ENCODE assay signal across 21 cellular contexts in the genomic region with DNA sequence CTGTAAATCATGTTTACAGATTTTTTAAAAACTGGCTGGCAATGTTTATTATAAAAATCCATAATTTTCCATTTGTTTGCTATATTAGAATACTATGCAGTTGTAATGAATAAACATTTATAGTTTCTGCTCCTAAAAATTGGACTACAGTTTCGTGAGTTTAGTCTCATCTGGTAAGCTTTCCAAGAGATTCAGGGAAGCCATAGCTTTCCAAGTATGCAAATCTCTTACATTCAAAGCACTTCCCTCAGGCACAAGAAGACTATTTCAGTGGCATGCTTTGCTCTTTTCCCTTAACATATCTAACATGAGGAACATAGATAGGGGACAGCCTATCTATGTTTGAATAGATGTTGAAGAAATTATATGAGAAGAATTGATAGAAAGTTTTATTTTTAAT.
A peak's percentile ranks its signal among the peaks of the same experiment; 100 is the strongest.
DNase-seq lines count a peak whose midpoint lies in the region; ATAC-seq and TF ChIP-seq lines count a peak whose summit lies in the region.
"Had no signal": no experiment of that assay in that cellular context is flagged by ENCODE, and none has a peak within 500 bp of the region (broad histone marks: within the 10 kb centered on the region; RNA-seq: fewer than 3 reads in every experiment).

No MANE protein-coding gene starts in this region.

- WGBS in mesendoderm (ENCODE audit: extremely low coverage, insufficient coverage, low lambda C conversion rate), result no CpG with 5 or more reads among the region's 1 CpG

- DNase-seq in left ventricle myocardium inferior, result no peak
- DNase-seq in Right ventricle myocardium inferior (ENCODE audit: missing footprints), result no peak
- peak; percentile 30 for DNase-seq in astrocyte of the hippocampus (ENCODE audit: low read depth, low spot score)
- peak; percentile 61 for DNase-seq in mesendoderm
- no peak for DNase-seq in tibial artery
- DNase-seq in DMS79 treated with DMSO at 0.1 percent for 48 hours (lab: John Stamatoyannopoulos, UW), result no peak
- DNase-seq in GM13976 (ENCODE audit: low spot score), result no peak
- no peak for DNase-seq in hepatic stellate cell (ENCODE audit: low spot score)
- DNase-seq: activated CD4-positive, alpha-beta T cell treated with anti-CD3 and anti-CD28 coated beads, Interleukin-2, amount 50 U/mL, for 1 hour; activated CD8-positive, alpha-beta memory T cell treated with anti-CD3 and anti-CD28 coated beads, Interleukin-2, amount 50 U/mL, for 4 hours; activated naive CD8-positive, alpha-beta T cell treated with anti-CD3 and anti-CD28 coated beads, Interleukin-2, amount 50 U/mL, for 24 hours; C1 segment of cervical spinal cord; foreskin melanocyte; hypothalamus; NCI-H1436; NCI-H69; SIG-M5; stimulated activated CD4-positive, alpha-beta T cell treated with anti-CD3 and anti-CD28 coated beads, Interleukin-12 subunit alpha, Interleukin-12 subunit beta, amount 100 ng/mL, for 4 hours; T-helper 17 cell had no signal

- H3K9me3 ChIP-seq in left ventricle myocardium inferior (replicated peaks) (no peaks in the 10 kb centered on the region), tibial artery (no peaks in the 10 kb centered on the region)
- H3K9me3 ChIP-seq: vagina had no signal

- no peak overlapping the region for H2BK120ac ChIP-seq in mesendoderm (ENCODE audit: low read depth, low read length)

- H3K36me3 ChIP-seq in left ventricle myocardium inferior (no peaks in the 10 kb centered on the region), mesendoderm (ENCODE audit: control insufficient read depth, insufficient read depth, low read length) (no peaks in the 10 kb centered on the region), tibial artery (no peaks in the 10 kb centered on the region)
- H3K36me3 ChIP-seq: vagina had no signal

- no peak overlapping the region for H4K8ac ChIP-seq in mesendoderm (ENCODE audit: low read depth, low read length)

- H3K56ac ChIP-seq in mesendoderm (ENCODE audit: low read length), result no peak overlapping the region

- H3K4me2 ChIP-seq in mesendoderm (ENCODE audit: low read length), result no peak overlapping the region

- H3K4ac ChIP-seq in mesendoderm (ENCODE audit: low read depth, low read length), result no peak overlapping the region

- H2AK5ac ChIP-seq in mesendoderm (ENCODE audit: low read length), result no peak overlapping the region

- H3K23ac ChIP-seq in mesendoderm (ENCODE audit: low read length), result no peak overlapping the region

- no peak overlapping the region for H2BK15ac ChIP-seq in mesendoderm (replicated peaks; ENCODE audit: low read depth)

- H3K9ac ChIP-seq in mesendoderm (ENCODE audit: low read length), result no peak overlapping the region

- no peak overlapping the region for H3K18ac ChIP-seq in mesendoderm (ENCODE audit: low read length)

- no peak for ATAC-seq in Right ventricle myocardium inferior
- ATAC-seq: activated naive CD8-positive, alpha-beta T cell treated with anti-CD3 and anti-CD28 coated beads, Interleukin-2, amount 50 U/mL, for 24 hours; T-helper 17 cell had no signal

- H4K5ac ChIP-seq in mesendoderm (ENCODE audit: low read length), result no peak overlapping the region

- H3K4me3 ChIP-seq in left ventricle myocardium inferior, result peak overlapping the region; percentile 23
- no peak overlapping the region for H3K4me3 ChIP-seq in mesendoderm (ENCODE audit: low read length)
- no peak overlapping the region for H3K4me3 ChIP-seq in tibial artery
- H3K4me3 ChIP-seq: vagina had no signal

- peaks cover 2% of the 10 kb centered on the region for H3K79me1 ChIP-seq in mesendoderm (ENCODE audit: low read length)

- peaks cover 16% of the 10 kb centered on the region for H3K79me2 ChIP-seq in mesendoderm (ENCODE audit: control insufficient read depth, insufficient read depth, low read length)

- H3K27me3 ChIP-seq in left ventricle myocardium inferior (ENCODE audit: low read depth), result no peaks in the 10 kb centered on the region
- H3K27me3 ChIP-seq in mesendoderm (ENCODE audit: insufficient read depth, low read length, poor library complexity), result no peaks in the 10 kb centered on the region
- H3K27me3 ChIP-seq in tibial artery, result no peaks in the 10 kb centered on the region
- H3K27me3 ChIP-seq: vagina had no signal

- TF ChIP-seq CTCF in left ventricle myocardium inferior (IDR thresholded peaks at IDR 0.05; ENCODE audit: borderline replicate concordance), result no peak
- TF ChIP-seq CTCF in tibial artery (IDR thresholded peaks at IDR 0.05), result no peak
- no peak for TF ChIP-seq CTCF in GM13976 (IDR thresholded peaks at IDR 0.05; ENCODE audit: borderline replicate concordance, control extremely low read depth, extremely low read depth, insufficient read depth, missing control alignments)

- H3K27ac ChIP-seq in left ventricle myocardium inferior (replicated peaks) (peak overlapping the region; percentile 36), mesendoderm (ENCODE audit: low read depth, low read length) (no peak overlapping the region), tibial artery (peak overlapping the region; percentile 18 to 50)
- H3K27ac ChIP-seq: epithelial cell of prostate, vagina had no signal

- in situ Hi-C loops in GM13976 (cut with MboI; ENCODE audit: low sequenced_read_pairs, unreplicated experiment), result no loop called here

- H2BK5ac ChIP-seq in mesendoderm (ENCODE audit: low read length), result no peak overlapping the region

- H3K4me1 ChIP-seq in left ventricle myocardium inferior (peaks cover 84% of the 10 kb centered on the region), mesendoderm (ENCODE audit: control insufficient read depth, low read depth, low read length) (no peaks in the 10 kb centered on the region), tibial artery (peaks cover 8 to 77% (median 25%) of the 10 kb centered on the region in 4 donors)

- intact Hi-C loops in left ventricle myocardium inferior (cut with micrococcal nuclease), result no loop called here
- intact Hi-C loops in Right ventricle myocardium inferior (cut with DNase I), result loop anchor here (5.0 kb wide), 2 partner anchors 44 to 76 kb away; partner anchors contain the start of gene ADGRL2
- intact Hi-C loops in tibial artery (cut with DNase I; ENCODE audit: low total_unique reads), result no loop called here

Comparison
In these comparisons a context has a peak if more than half of its experiments do, and no peak if none do; other contexts are left out.
1. DNase-seq: peak in astrocyte of the hippocampus (single experiment) and mesendoderm (single experiment); none in left ventricle myocardium inferior (single experiment), Right ventricle myocardium inferior (single experiment), tibial artery (0 of 2), DMS79 treated with DMSO at 0.1 percent for 48 hours (single experiment), GM13976 (single experiment) and hepatic stellate cell (single experiment).